8 cellular contexts compared by ENCODE assay signal in the genomic region with DNA sequence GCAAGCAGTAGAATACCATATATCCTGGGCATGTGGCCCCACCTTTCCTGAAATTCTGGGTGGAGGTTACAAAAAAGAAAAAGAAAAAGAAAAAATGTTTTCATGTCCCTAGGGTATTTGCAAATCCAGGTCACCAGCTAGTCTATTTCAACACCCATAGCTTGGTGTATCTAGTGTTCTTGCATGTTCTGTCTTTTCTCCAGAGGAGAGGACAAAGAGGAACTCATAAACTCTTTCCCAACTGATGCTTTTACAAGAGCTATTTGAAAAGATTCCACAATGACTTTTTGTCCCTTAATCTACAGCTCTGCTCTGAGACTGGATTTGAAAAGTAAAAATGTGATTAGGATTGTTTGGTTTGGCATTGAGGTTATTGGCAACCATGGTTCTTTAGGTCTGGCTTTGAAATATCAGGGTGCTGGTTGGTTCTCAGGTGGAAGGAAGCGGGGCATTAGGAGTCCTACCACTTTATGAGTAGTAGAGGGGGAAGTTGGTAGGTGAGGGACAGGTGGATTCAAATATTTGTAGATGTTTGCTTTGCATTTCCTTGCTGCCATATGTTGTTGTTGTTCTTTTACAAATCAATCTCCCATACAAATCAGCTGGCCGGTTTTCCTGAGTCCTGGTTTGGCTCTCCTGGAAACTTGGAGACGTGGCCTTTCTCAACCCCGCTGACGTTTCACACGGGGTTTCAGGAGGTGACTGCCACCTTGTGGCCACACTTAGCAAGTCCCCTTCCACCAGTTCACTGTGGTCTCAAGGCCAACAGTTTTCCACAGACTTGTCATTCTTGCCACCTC.
DNase-seq lines count a peak whose midpoint lies in the region; ATAC-seq and TF ChIP-seq lines count a peak whose summit lies in the region.

No MANE protein-coding gene starts in this region.

- no peak overlapping the region for H3K27ac Mint-ChIP-seq in endothelial cell (ENCODE audit: unreplicated experiment)

- peaks cover 3% of the 10 kb centered on the region for H3K27me3 Mint-ChIP-seq in endothelial cell (ENCODE audit: unreplicated experiment)

- peak; percentile 29 for DNase-seq in 8988T
- DNase-seq in GM13976 (ENCODE audit: low spot score) = peak; percentile 66
- peak; percentile 92 for DNase-seq in NCI-H82 (lab: John Stamatoyannopoulos, UW)
- peak; percentile 85 for DNase-seq in activated CD8-positive, alpha-beta memory T cell treated with anti-CD3 and anti-CD28 coated beads for 24 hours
- DNase-seq in endothelial cell (ENCODE audit: low spot score) = peak; percentile 74
- DNase-seq in middle frontal gyrus (ENCODE audit: extremely low spot score, low spot score) = peak; percentile 63
- DNase-seq in stimulated activated CD8-positive, alpha-beta memory T cell treated with anti-CD3 and anti-CD28 coated beads, Interleukin-2, amount 100 ng/mL, for 48 hours (ENCODE audit: low read depth in 2 of 2) = peak; percentile 24 to 46

- in situ Hi-C loops in GM13976 (cut with MboI; ENCODE audit: low sequenced_read_pairs, unreplicated experiment) = no loop called here

- no peaks in the 10 kb centered on the region for H3K36me3 Mint-ChIP-seq in endothelial cell (ENCODE audit: low read depth, unreplicated experiment)

- no peaks in the 10 kb centered on the region for H3K9me3 Mint-ChIP-seq in endothelial cell (ENCODE audit: unreplicated experiment)

- H3K4me3 Mint-ChIP-seq in endothelial cell (ENCODE audit: unreplicated experiment) = no peak overlapping the region

- TF ChIP-seq CTCF in GM13976 (IDR thresholded peaks at IDR 0.05; ENCODE audit: borderline replicate concordance, control extremely low read depth, extremely low read depth, insufficient read depth, missing control alignments) (peak; percentile 89), endothelial cell (IDR thresholded peaks at IDR 0.05; ENCODE audit: unreplicated experiment) (peak; percentile 81)

- peak; percentile 71 for ATAC-seq in HG03342 (IDR thresholded peaks at IDR 0.05; ENCODE audit: unreplicated experiment)

- peaks cover 25% of the 10 kb centered on the region for H3K4me1 Mint-ChIP-seq in endothelial cell (ENCODE audit: unreplicated experiment)

Comparison
In these comparisons a context has a peak if more than half of its experiments do, and no peak if none do; other contexts are left out.
1. Peak in every context shown above with its lines: DNase-seq and ATAC-seq.
2. DNase-seq: peak in every context shown above with its lines; median percentile 92 in NCI-H82; 85 in activated CD8-positive, alpha-beta memory T cell treated with anti-CD3 and anti-CD28 coated beads for 24 hours; 74 in endothelial cell; 66 in GM13976; 63 in middle frontal gyrus; 35 in stimulated activated CD8-positive, alpha-beta memory T cell treated with anti-CD3 and anti-CD28 coated beads, Interleukin-2, amount 100 ng/mL, for 48 hours; 29 in 8988T.